8 cellular contexts compared by ENCODE assay signal in genomic region chr5:100777680-100778281, GRCh38.
DNase-seq lines count a peak whose midpoint lies in the region; ATAC-seq and TF ChIP-seq lines count a peak whose summit lies in the region.

No MANE protein-coding gene starts in this region.

- TF ChIP-seq POLR2A in thyroid gland (IDR thresholded peaks at IDR 0.05): no peak

- no peaks in the 10 kb centered on the region for H3K27me3 Mint-ChIP-seq in activated naive CD4-positive, alpha-beta T cell treated with anti-CD3 and anti-CD28 coated beads, Interleukin-2, amount 50 U/mL, for 24 hours

- peaks cover 0 to under 1% of the 10 kb centered on the region in 2 donors for H3K4me1 ChIP-seq in thyroid gland

- no peaks in the 10 kb centered on the region for H3K36me3 ChIP-seq in thyroid gland

- H3K36me3 Mint-ChIP-seq in activated naive CD4-positive, alpha-beta T cell treated with anti-CD3 and anti-CD28 coated beads, Interleukin-2, amount 50 U/mL, for 24 hours: peaks cover 2% of the 10 kb centered on the region

- H3K9me3 ChIP-seq in thyroid gland: no peaks in the 10 kb centered on the region

- peaks cover 15% of the 10 kb centered on the region for H3K9me3 Mint-ChIP-seq in activated naive CD4-positive, alpha-beta T cell treated with anti-CD3 and anti-CD28 coated beads, Interleukin-2, amount 50 U/mL, for 24 hours

- TF ChIP-seq CTCF in astrocyte of the spinal cord (IDR thresholded peaks at IDR 0.05; ENCODE audit: low read depth, low read length) (no peak), thyroid gland (IDR thresholded peaks at IDR 0.05) (no peak)

- H3K27ac Mint-ChIP-seq in activated naive CD4-positive, alpha-beta T cell treated with anti-CD3 and anti-CD28 coated beads, Interleukin-2, amount 50 U/mL, for 24 hours: peak overlapping the region; percentile 12

- in situ Hi-C loops in astrocyte of the spinal cord (cut with HindIII; ENCODE audit: low sequenced_read_pairs): no loop called here

- no peak for DNase-seq in activated naive CD4-positive, alpha-beta T cell treated with Interleukin-2 at 50 U/mL for 16 hours
- DNase-seq in NAMALWA (ENCODE audit: low spot score) (peak; percentile 89), astrocyte of the spinal cord (ENCODE audit: low read depth, low spot score) (peak; percentile 91), myocyte (ENCODE audit: low read depth) (peak; percentile 57), thyroid gland (no peak), HK-2 (ENCODE audit: unreplicated experiment) (no peak)

- peaks cover 40% of the 10 kb centered on the region for H3K4me1 Mint-ChIP-seq in activated naive CD4-positive, alpha-beta T cell treated with anti-CD3 and anti-CD28 coated beads, Interleukin-2, amount 50 U/mL, for 24 hours

- H3K4me3 Mint-ChIP-seq in activated naive CD4-positive, alpha-beta T cell treated with anti-CD3 and anti-CD28 coated beads, Interleukin-2, amount 50 U/mL, for 24 hours: peak overlapping the region; percentile 37

- 69 to 78% methylated on average over 4 of the region's 4 CpGs for WGBS in thyroid gland, 2 donors

- intact Hi-C loops in thyroid gland (cut with DNase I): no loop called here

- peak; percentile 76 for ATAC-seq in HG02759 (IDR thresholded peaks at IDR 0.05; ENCODE audit: unreplicated experiment)

- no peaks in the 10 kb centered on the region for H3K27me3 ChIP-seq in thyroid gland

- H3K4me3 ChIP-seq in astrocyte of the spinal cord (ENCODE audit: low read depth, low read length) (no peak overlapping the region), thyroid gland (replicated peaks in 1 of 3) (no peak overlapping the region)

- no peak overlapping the region for H3K27ac ChIP-seq in thyroid gland

Comparison
In these comparisons a context has a peak if more than half of its experiments do, and no peak if none do; other contexts are left out.
1. DNase-seq: peak in NAMALWA (single experiment), astrocyte of the spinal cord (single experiment) and myocyte (single experiment); none in activated naive CD4-positive, alpha-beta T cell treated with Interleukin-2 at 50 U/mL for 16 hours (single experiment), thyroid gland (0 of 2) and HK-2 (single experiment).